Comparison of ENCODE assay signal across 1 cellular context in the genomic region with DNA sequence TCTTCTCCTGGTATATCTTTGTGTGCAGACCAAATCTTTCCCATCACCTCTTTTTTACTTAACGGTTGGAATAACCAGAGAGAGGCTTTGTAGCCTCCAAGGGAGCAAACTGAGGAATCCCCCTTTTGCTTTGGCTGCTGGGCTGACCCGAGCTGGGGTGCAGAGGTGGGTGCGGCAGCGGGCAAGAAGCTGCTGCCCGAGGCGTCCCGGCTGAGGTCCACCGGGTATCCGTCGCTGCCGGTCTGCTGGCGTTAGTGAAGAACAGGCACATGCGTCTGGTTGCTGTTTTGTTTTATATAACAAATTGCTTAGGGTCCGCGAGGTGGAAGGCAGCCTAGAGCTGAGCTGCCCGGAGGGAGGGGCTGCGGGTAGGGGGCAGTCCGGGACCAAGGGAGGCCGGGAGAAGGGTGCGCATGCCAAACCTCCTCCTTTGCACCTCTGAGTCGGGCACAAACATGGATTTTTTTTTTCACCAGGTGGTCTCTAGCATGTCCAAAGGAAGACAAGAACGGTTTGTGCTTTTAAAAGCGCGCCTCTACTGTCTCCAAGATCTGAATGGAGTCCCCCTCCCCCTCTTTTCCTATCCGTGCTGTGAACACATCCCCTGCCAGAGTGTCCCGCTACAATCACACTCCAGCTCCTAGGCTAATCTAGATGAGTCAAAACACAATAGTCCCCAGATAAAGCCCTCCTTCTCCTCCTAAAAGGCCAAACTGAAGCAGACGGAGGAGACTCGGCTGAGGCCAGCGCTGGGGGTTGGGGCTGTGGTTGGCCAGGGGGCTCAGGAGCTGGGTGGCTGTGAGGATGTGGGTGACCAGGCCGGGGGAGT.
TF ChIP-seq lines count a peak whose summit lies in the region.

No MANE protein-coding gene starts in this region.

TF ChIP-seq in endothelial cell of umbilical vein, 7 proteins besides CTCF, POLR2A, EP300 and RAD21:
- no peak for TF ChIP-seq MYC (IDR thresholded peaks at IDR 0.05; ENCODE audit: low read depth, low read length)
- no peak for TF ChIP-seq JUN (IDR thresholded peaks at IDR 0.05; ENCODE audit: borderline replicate concordance, insufficient read depth, insufficient read length, low read depth)
- peak; percentile 53 for TF ChIP-seq EZH2 (IDR thresholded peaks at IDR 0.05; ENCODE audit: borderline replicate concordance, low read depth, low read length, severe bottlenecking)
- no peak for TF ChIP-seq POLR2AphosphoS5 (IDR thresholded peaks at IDR 0.05; ENCODE audit: insufficient read depth, low read depth, low read length)
